ENCODE assay signal across 8 cellular contexts in genomic region chr11:120335596-120335927, GRCh38. TPM values are rescaled to one million over a fixed set of nuclear protein-coding genes. Genes with fewer than 3 reads are reported as not detected.
DNase-seq lines count a peak whose midpoint lies in the region; ATAC-seq and TF ChIP-seq lines count a peak whose summit lies in the region.

No MANE protein-coding gene starts in this region.

- no peaks in the 10 kb centered on the region for H3K27me3 Mint-ChIP-seq in WTC11 (ENCODE audit: low read depth)

- no peak overlapping the region for H3K27ac Mint-ChIP-seq in WTC11

- CTCF ChIA-PET in WTC11 (lab: Charles Lee), result interaction anchor here (0.7 to 3.6 kb wide), 18 partner anchors 10 to 349 kb away, joined by 3 to 26 read pairs (median 6); partner anchors contain the start of gene TLCD5

- H3K4me3 ChIP-seq in fibroblast of pulmonary artery (replicated peaks; ENCODE audit: low read depth, low read length), result peak overlapping the region; percentile 96

- peak overlapping the region; percentile 96 for H3K27ac ChIP-seq in 22Rv1

- peak; percentile 28 for ATAC-seq in GM18909 (IDR thresholded peaks at IDR 0.05; ENCODE audit: poor library complexity, unreplicated experiment)
- ATAC-seq in HG03159 (IDR thresholded peaks at IDR 0.05; ENCODE audit: unreplicated experiment), result peak; percentile 10
- ATAC-seq in WTC11, result peak; percentile 14
- peak; percentile 13 for ATAC-seq in omental fat pad (ENCODE audit: low FRiP score)

- POLR2A ChIA-PET in WTC11 (lab: Charles Lee), result no interaction called here

- H3K4me1 Mint-ChIP-seq in WTC11, result peaks cover 30% of the 10 kb centered on the region

- no peak for TF ChIP-seq CTCF in 22Rv1 (IDR thresholded peaks at IDR 0.05)
- TF ChIP-seq CTCF in WTC11 (IDR thresholded peaks at IDR 0.05), result no peak; the same call in 1 of the 2 replicates
- TF ChIP-seq CTCF in fibroblast of pulmonary artery (IDR thresholded peaks at IDR 0.05; ENCODE audit: low read length, missing control alignments), result no peak
- TF ChIP-seq CTCF in omental fat pad (IDR thresholded peaks at IDR 0.05), result no peak

- peak; percentile 43 for DNase-seq in WTC11 (ENCODE audit: low spot score)
- peak; percentile 35 for DNase-seq in fibroblast of pulmonary artery (ENCODE audit: low read depth)
- no peak for DNase-seq in omental fat pad (ENCODE audit: low spot score)
- DNase-seq in DMS114 treated with DMSO at 0.1 percent for 48 hours (lab: John Stamatoyannopoulos, UW; ENCODE audit: unreplicated experiment), result no peak
- DNase-seq in occipital lobe (lab: John Stamatoyannopoulos, UW), result no peak

- H3K36me3 Mint-ChIP-seq in WTC11, result no peaks in the 10 kb centered on the region

- H3K4me3 Mint-ChIP-seq in WTC11, result peak overlapping the region; percentile 78

- H3K9me3 Mint-ChIP-seq in WTC11, result no peaks in the 10 kb centered on the region

TF ChIP-seq in WTC11, 78 proteins besides CTCF, POLR2A, EP300 and RAD21:
- no peak for TF ChIP-seq ZNF416 (CRISPR knock-in tag; IDR thresholded peaks at IDR 0.05)
- TF ChIP-seq ARID4B (CRISPR knock-in tag; IDR thresholded peaks at IDR 0.05; ENCODE audit: borderline replicate concordance), result no peak; the same call in 1 of the 2 replicates
- TF ChIP-seq ZNF425 (CRISPR knock-in tag; conservative IDR thresholded peaks at IDR 0.05), result no peak

RNA-seq across cellular contexts. Expression of gene ARHGEF12, which starts 0.7 kb away (rescaled TPM):
- total RNA-seq in WTC11 (2021) (32.0 to 35.8 TPM (median 32.2 TPM) in 3 replicates), omental fat pad (100 to 1,000 TPM in 1 of 4 donors, 10 to 100 TPM in 3; 69.8 to 137 (median 75.2) TPM), occipital lobe (235 TPM)

RNA-seq across cellular contexts. Expression of gene TLCD5, which starts 10.5 kb away (rescaled TPM):
- total RNA-seq in WTC11 (2021) (8.2 to 10.2 TPM (median 8.3 TPM) in 3 replicates), omental fat pad (1 to 10 TPM; 2.9 to 6.1 (median 4.4) TPM), occipital lobe (22.9 TPM)

Comparison
In these comparisons a context has a peak if more than half of its experiments do, and no peak if none do; other contexts are left out.
1. DNase-seq: peak in WTC11 (single experiment) and fibroblast of pulmonary artery (single experiment); none in omental fat pad (single experiment), DMS114 treated with DMSO at 0.1 percent for 48 hours (single experiment) and occipital lobe (single experiment).
2. Peak in every context shown above with its lines, with median percentiles within 50 percentile points of each other: ATAC-seq.